ENCODE assay signal across 16 cellular contexts in genomic region chr9:136711219-136711648, GRCh38. TPM values are rescaled to one million over a fixed set of nuclear protein-coding genes. Genes with fewer than 3 reads are reported as not detected.
DNase-seq lines count a peak whose midpoint lies in the region; TF ChIP-seq lines count a peak whose summit lies in the region.
"Not testable (repeated sequence)": the region's sequence is repeated elsewhere in the genome, so short reads cannot be mapped to it uniquely, and the experiment has no call there.
"Had no signal": no experiment of that assay in that cellular context is flagged by ENCODE, and none has a peak within 500 bp of the region (broad histone marks: within the 10 kb centered on the region; RNA-seq: fewer than 3 reads in every experiment).

No MANE protein-coding gene starts in this region.

- DNase-seq in A172 (ENCODE audit: low spot score) (peak; percentile 68), ELR (ENCODE audit: low read depth) (peak; percentile 66), M059J (ENCODE audit: low read depth) (peak; percentile 76), foreskin fibroblast (peak; percentile 36 to 58), retinal pigment epithelial cell (ENCODE audit: low read depth) (peak; percentile 64)
- not testable (repeated sequence) for DNase-seq in activated T-cell treated with anti-CD3 and anti-CD28 coated beads, Interleukin-2, amount 50 U/mL, for 24 hours; MCF 10A (ENCODE audit: unreplicated experiment)

- H3K9me3 ChIP-seq in mesodermal cell (ENCODE audit: control insufficient read depth, low read length), result not testable (repeated sequence)

- H3K4me3 ChIP-seq in foreskin fibroblast (ENCODE audit: low read depth in 1 of 2, low read length in 2 of 2); retinal pigment epithelial cell (ENCODE audit: low read length): not testable (repeated sequence)
- peak overlapping the region; percentile 53 for H3K4me3 ChIP-seq in mesodermal cell (ENCODE audit: extremely low read depth, insufficient read depth, low read length, poor library complexity, severe bottlenecking)

- peaks cover 16% of the 10 kb centered on the region for H3K4me1 ChIP-seq in mesodermal cell (ENCODE audit: control insufficient read depth, insufficient read depth, low read length, poor library complexity, severe bottlenecking)

- WGBS in mesodermal cell (ENCODE audit: insufficient coverage in 2 of 2), 2 experiments, result 90 to 100% methylated on average over 2 to 3 of the region's 4 CpGs

- peaks cover 49% of the 10 kb centered on the region for H3K27me3 Mint-ChIP-seq in activated T-cell treated with anti-CD3 and anti-CD28 coated beads, Interleukin-2, amount 50 U/mL, for 24 hours
- not testable (repeated sequence) for H3K27me3 Mint-ChIP-seq in MCF 10A (ENCODE audit: insufficient read depth, unreplicated experiment)

- intact Hi-C loops in MCF 10A (cut with micrococcal nuclease), result not testable (repeated sequence)

- H3K4me3 Mint-ChIP-seq in activated T-cell treated with anti-CD3 and anti-CD28 coated beads, Interleukin-2, amount 50 U/mL, for 24 hours, result peak overlapping the region; percentile 35
- not testable (repeated sequence) for H3K4me3 Mint-ChIP-seq in MCF 10A (ENCODE audit: unreplicated experiment)

- BruUV-seq in MCF 10A (replicated peaks; lab: Mats Ljungman, UMichigan), result not testable (repeated sequence)

- CTCF ChIA-PET in MCF 10A (lab: Yijun Ruan, JAX), result interaction anchor here (0.7 kb wide), 1 partner anchor 12 kb away, joined by 3 read pairs; no protein-coding TSS in a partner anchor

- TF ChIP-seq CTCF in MCF 10A (IDR thresholded peaks at IDR 0.05; ENCODE audit: unreplicated experiment); foreskin fibroblast (IDR thresholded peaks at IDR 0.05; ENCODE audit: low read depth, low read length); retinal pigment epithelial cell (conservative IDR thresholded peaks at IDR 0.05; ENCODE audit: low read depth, low read length): not testable (repeated sequence)

- H3K27ac Mint-ChIP-seq in activated T-cell treated with anti-CD3 and anti-CD28 coated beads, Interleukin-2, amount 50 U/mL, for 24 hours, result not testable (repeated sequence)
- H3K27ac Mint-ChIP-seq in MCF 10A (ENCODE audit: low read depth, unreplicated experiment), result peak overlapping the region; percentile 42

- POLR2A ChIA-PET in MCF 10A (lab: Yijun Ruan, JAX), result interaction anchor here (1.6 kb wide), 1 partner anchor 16 kb away, joined by 3 read pairs; no protein-coding TSS in a partner anchor

- H3K9me3 Mint-ChIP-seq in activated T-cell treated with anti-CD3 and anti-CD28 coated beads, Interleukin-2, amount 50 U/mL, for 24 hours; MCF 10A (ENCODE audit: unreplicated experiment): not testable (repeated sequence)

- H3K27ac ChIP-seq in mesodermal cell (ENCODE audit: low read depth, low read length, severe bottlenecking), result not testable (repeated sequence)

- not testable (repeated sequence) for H3K36me3 Mint-ChIP-seq in activated T-cell treated with anti-CD3 and anti-CD28 coated beads, Interleukin-2, amount 50 U/mL, for 24 hours (ENCODE audit: low read depth); MCF 10A (ENCODE audit: insufficient read depth, unreplicated experiment)

- H3K36me3 ChIP-seq in mesodermal cell (ENCODE audit: control insufficient read depth, insufficient read depth, low read length), result not testable (repeated sequence)

- H3K4me1 Mint-ChIP-seq in activated T-cell treated with anti-CD3 and anti-CD28 coated beads, Interleukin-2, amount 50 U/mL, for 24 hours (ENCODE audit: low read depth); MCF 10A (ENCODE audit: insufficient read depth, unreplicated experiment): not testable (repeated sequence)

RNA-seq across cellular contexts. Expression of gene DIPK1B, which starts 1.1 kb away (rescaled TPM):
- total RNA-seq in A172 (2014; rRNA removed; shearing (Covaris generic)), result 16.0 and 16.7 TPM in 2 replicates
- 1.5 and 1.6 TPM in 2 replicates for total RNA-seq in M059J (2014; rRNA removed; shearing (Covaris generic))
- not detected in 2 replicates for total RNA-seq in MCF 10A (2022)
- 89.9 TPM for polyA plus RNA-seq in mesodermal cell (2013, experiment 1 of 2)
- polyA plus RNA-seq in mesodermal cell (2013, experiment 2 of 2), result 67.3 TPM
- total RNA-seq: LHCN-M2 had no signal

RNA-seq across cellular contexts. Expression of gene AGPAT2, which starts 24.0 kb away (rescaled TPM):
- total RNA-seq in A172 (2014; rRNA removed; shearing (Covaris generic)), result 79.4 and 88.8 TPM in 2 replicates
- total RNA-seq in M059J (2014; rRNA removed; shearing (Covaris generic)), result 47.9 and 55.7 TPM in 2 replicates
- total RNA-seq in MCF 10A (2022), result 30.4 and 33.3 TPM in 2 replicates
- polyA plus RNA-seq in mesodermal cell (2013, experiment 1 of 2), result 30.0 TPM
- 23.8 TPM for polyA plus RNA-seq in mesodermal cell (2013, experiment 2 of 2)

RNA-seq across cellular contexts. Expression of gene LCN10, which starts 31.5 kb away (rescaled TPM):
- total RNA-seq in A172 (2014; rRNA removed; shearing (Covaris generic)), result not detected in 2 replicates
- not detected in 2 replicates for total RNA-seq in M059J (2014; rRNA removed; shearing (Covaris generic))
- total RNA-seq in MCF 10A (2022), result not detected in 2 replicates
- polyA plus RNA-seq in mesodermal cell (2013, experiment 1 of 2), result not detected
- polyA plus RNA-seq in mesodermal cell (2013, experiment 2 of 2), result not detected
- total RNA-seq: LHCN-M2 had no signal

RNA-seq across cellular contexts. Expression of gene LCN6, which starts 37.1 kb away (rescaled TPM):
- not detected in 2 replicates for total RNA-seq in A172 (2014; rRNA removed; shearing (Covaris generic))
- not detected in 2 replicates for total RNA-seq in M059J (2014; rRNA removed; shearing (Covaris generic))
- total RNA-seq in MCF 10A (2022), result not detected in 2 replicates
- polyA plus RNA-seq in mesodermal cell (2013, experiment 1 of 2), result not detected
- polyA plus RNA-seq in mesodermal cell (2013, experiment 2 of 2), result not detected
- total RNA-seq: dermis microvascular lymphatic vessel endothelial cell, LHCN-M2 had no signal

RNA-seq across cellular contexts. Expression of gene LCN8, which starts 46.8 kb away (rescaled TPM):
- total RNA-seq in A172 (2014; rRNA removed; shearing (Covaris generic)), result not detected in 2 replicates
- not detected in 2 replicates for total RNA-seq in M059J (2014; rRNA removed; shearing (Covaris generic))
- not detected in 2 replicates for total RNA-seq in MCF 10A (2022)
- polyA plus RNA-seq in mesodermal cell (2013, experiment 1 of 2), result not detected
- polyA plus RNA-seq in mesodermal cell (2013, experiment 2 of 2), result not detected
- total RNA-seq: ascending aorta, dermis microvascular lymphatic vessel endothelial cell, esophagus muscularis mucosa, left cardiac atrium, LHCN-M2, mucosa of gallbladder, prostate gland, transverse colon had no signal
